24 cellular contexts compared by ENCODE assay signal in genomic region chr11:101296896-101297295, GRCh38.
"Had no signal": no experiment of that assay in that cellular context is flagged by ENCODE, and none has a peak within 500 bp of the region (broad histone marks: within the 10 kb centered on the region; RNA-seq: fewer than 3 reads in every experiment).

No MANE protein-coding gene starts in this region.

- ATAC-seq: activated T-cell treated with anti-CD3 and anti-CD28 coated beads, Interleukin-2, amount 50 U/mL, for 4 hours; K562; T-cell had no signal

- H3K4me3 ChIP-seq: K562 had no signal

- H3K4me1 Mint-ChIP-seq: activated B cell treated with CpG ODN at 0.5 μM for 24 hours; activated CD4-positive, alpha-beta T cell treated with anti-CD3 and anti-CD28 coated beads, Interleukin-2, amount 10 ng/mL, durations not matched to agents 24 days and 14 days; activated naive CD4-positive, alpha-beta T cell treated with anti-CD3 and anti-CD28 coated beads, Interleukin-2, amount 10 ng/mL, durations not matched to agents 7 days and 5 days; activated naive CD8-positive, alpha-beta T cell treated with anti-CD3 and anti-CD28 coated beads for 36 hours; T-cell had no signal

- H3K36me3 Mint-ChIP-seq: activated CD4-positive, alpha-beta memory T cell treated with anti-CD3 and anti-CD28 coated beads for 36 hours; activated naive CD4-positive, alpha-beta T cell treated with anti-CD3 and anti-CD28 coated beads, Interleukin-2, amount 10 ng/mL, durations not matched to agents 7 days and 5 days; activated naive CD8-positive, alpha-beta T cell treated with anti-CD3 and anti-CD28 coated beads for 36 hours; T-cell had no signal

- H3K4me3 Mint-ChIP-seq: activated B cell treated with CpG ODN at 0.5 μM for 24 hours; activated CD4-positive, alpha-beta memory T cell treated with anti-CD3 and anti-CD28 coated beads for 36 hours; activated CD4-positive, alpha-beta T cell treated with anti-CD3 and anti-CD28 coated beads, Interleukin-2, amount 10 ng/mL, durations not matched to agents 24 days and 14 days; activated naive CD4-positive, alpha-beta T cell treated with anti-CD3 and anti-CD28 coated beads, Interleukin-2, amount 10 ng/mL, durations not matched to agents 7 days and 5 days; activated naive CD8-positive, alpha-beta T cell treated with anti-CD3 and anti-CD28 coated beads for 36 hours; activated T-cell treated with anti-CD3 and anti-CD28 coated beads, Interleukin-2, amount 50 U/mL, for 4 hours; T-cell had no signal

- H3K27ac Mint-ChIP-seq: activated B cell treated with CpG ODN at 0.5 μM for 24 hours; activated CD4-positive, alpha-beta memory T cell treated with anti-CD3 and anti-CD28 coated beads for 36 hours; activated CD4-positive, alpha-beta T cell treated with anti-CD3 and anti-CD28 coated beads, Interleukin-2, amount 10 ng/mL, durations not matched to agents 24 days and 14 days; activated naive CD4-positive, alpha-beta T cell treated with anti-CD3 and anti-CD28 coated beads, Interleukin-2, amount 10 ng/mL, durations not matched to agents 7 days and 5 days; activated naive CD8-positive, alpha-beta T cell treated with anti-CD3 and anti-CD28 coated beads for 36 hours; T-cell had no signal

- DNase-seq: activated B cell treated with CpG ODN at 0.5 μM for 24 hours; activated CD4-positive, alpha-beta memory T cell treated with anti-CD3 and anti-CD28 coated beads for 36 hours; activated CD4-positive, alpha-beta T cell treated with anti-CD3 and anti-CD28 coated beads for 1 hour; activated CD4-positive, alpha-beta T cell treated with anti-CD3 and anti-CD28 coated beads, Interleukin-2, amount 10 ng/mL, durations not matched to agents 24 days and 14 days; activated CD8-positive, alpha-beta memory T cell treated with anti-CD3 and anti-CD28 coated beads for 24 hours; activated gamma-delta T cell; activated naive CD4-positive, alpha-beta T cell treated with anti-CD3 and anti-CD28 coated beads, Interleukin-2, amount 10 ng/mL, durations not matched to agents 7 days and 5 days; activated naive CD8-positive, alpha-beta T cell treated with anti-CD3 and anti-CD28 coated beads for 36 hours; activated T-cell treated with anti-CD3 and anti-CD28 coated beads, Interleukin-2, amount 50 U/mL, for 4 hours; central memory CD4-positive, alpha-beta T cell; Karpas-422; NCI-H1092; NCI-H1417; NCI-H1930; NCI-H2107; NCI-H2171 treated with DMSO at 0.1 percent for 48 hours; NCI-H345; NCI-H510A; NCI-H526 treated with DMSO at 0.1 percent for 48 hours; SIG-M5; T-cell; T-helper 2 cell; T1000 had no signal

- H3K27me3 Mint-ChIP-seq: activated B cell treated with CpG ODN at 0.5 μM for 24 hours; activated CD4-positive, alpha-beta memory T cell treated with anti-CD3 and anti-CD28 coated beads for 36 hours; activated CD4-positive, alpha-beta T cell treated with anti-CD3 and anti-CD28 coated beads, Interleukin-2, amount 10 ng/mL, durations not matched to agents 24 days and 14 days; activated naive CD4-positive, alpha-beta T cell treated with anti-CD3 and anti-CD28 coated beads, Interleukin-2, amount 10 ng/mL, durations not matched to agents 7 days and 5 days; activated naive CD8-positive, alpha-beta T cell treated with anti-CD3 and anti-CD28 coated beads for 36 hours; T-cell had no signal
